Comparison of ENCODE assay signal across 12 cellular contexts in the genomic region with DNA sequence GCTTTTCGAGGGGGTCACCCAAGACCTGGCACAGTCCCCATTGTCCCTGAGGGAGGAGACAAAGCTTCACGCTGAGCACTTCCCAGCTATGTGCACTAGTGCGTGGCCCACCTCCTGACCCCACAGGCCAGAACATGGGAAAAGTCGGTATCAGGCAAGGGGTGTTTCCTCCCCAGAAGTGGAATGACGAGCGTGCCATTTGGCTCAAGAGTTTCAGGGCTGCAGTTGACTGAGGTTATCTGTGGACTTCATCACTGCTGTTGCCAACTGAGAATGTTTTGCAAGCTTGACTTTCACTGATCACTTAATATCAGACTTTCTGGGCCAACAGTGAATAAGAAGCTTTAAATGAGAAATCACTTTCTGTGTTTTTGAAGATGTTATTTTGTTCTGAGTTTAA.
"Had no signal": no experiment of that assay in that cellular context is flagged by ENCODE, and none has a peak within 500 bp of the region (broad histone marks: within the 10 kb centered on the region; RNA-seq: fewer than 3 reads in every experiment).

No MANE protein-coding gene starts in this region.

- H3K36me3 ChIP-seq: ascending aorta had no signal

- DNase-seq: activated CD8-positive, alpha-beta memory T cell treated with anti-CD3 and anti-CD28 coated beads, Interleukin-2, amount 50 U/mL, for 4 hours; activated CD8-positive, alpha-beta T cell treated with anti-CD3 and anti-CD28 coated beads for 36 hours; activated naive CD4-positive, alpha-beta T cell treated with Interleukin-2 at 50 U/mL for 16 hours; activated naive CD8-positive, alpha-beta T cell treated with anti-CD3 and anti-CD28 coated beads, Interleukin-2, amount 50 U/mL, for 24 hours; mammary epithelial cell; SIG-M5; stimulated activated CD4-positive, alpha-beta T cell treated with anti-CD3 and anti-CD28 coated beads, Interleukin-2, amount 100 ng/mL, for 24 hours; stimulated activated naive B cell treated with anti-CD40 and anti-IgM and Interleukin-4, amounts not matched to agents 10 μg/mL and 1 μg/mL and 100 μg/mL, for 72 hours; T-helper 17 cell; trophoblast cell had no signal

- H3K36me3 Mint-ChIP-seq: stimulated activated naive B cell treated with anti-CD40 and anti-IgM and Interleukin-4, amounts not matched to agents 10 μg/mL and 1 μg/mL and 100 μg/mL, for 72 hours had no signal

- H3K27ac Mint-ChIP-seq: activated CD8-positive, alpha-beta T cell treated with anti-CD3 and anti-CD28 coated beads for 36 hours; activated naive CD8-positive, alpha-beta T cell treated with anti-CD3 and anti-CD28 coated beads, Interleukin-2, amount 50 U/mL, for 24 hours; nephron; stimulated activated naive B cell treated with anti-CD40 and anti-IgM and Interleukin-4, amounts not matched to agents 10 μg/mL and 1 μg/mL and 100 μg/mL, for 72 hours had no signal

- H3K4me3 ChIP-seq: ascending aorta had no signal

- H3K9me3 ChIP-seq: ascending aorta had no signal

- H3K9me3 Mint-ChIP-seq: nephron had no signal

- H3K27me3 ChIP-seq: ascending aorta had no signal

- H3K27ac ChIP-seq: ascending aorta had no signal

- H3K4me1 ChIP-seq: ascending aorta had no signal

- ATAC-seq: activated CD8-positive, alpha-beta T cell treated with anti-CD3 and anti-CD28 coated beads for 36 hours; activated naive CD8-positive, alpha-beta T cell treated with anti-CD3 and anti-CD28 coated beads, Interleukin-2, amount 50 U/mL, for 24 hours; stimulated activated naive B cell treated with anti-CD40 and anti-IgM and Interleukin-4, amounts not matched to agents 10 μg/mL and 1 μg/mL and 100 μg/mL, for 72 hours; T-helper 17 cell had no signal

- H3K4me3 Mint-ChIP-seq: activated CD8-positive, alpha-beta T cell treated with anti-CD3 and anti-CD28 coated beads for 36 hours; activated naive CD8-positive, alpha-beta T cell treated with anti-CD3 and anti-CD28 coated beads, Interleukin-2, amount 50 U/mL, for 24 hours; nephron; stimulated activated naive B cell treated with anti-CD40 and anti-IgM and Interleukin-4, amounts not matched to agents 10 μg/mL and 1 μg/mL and 100 μg/mL, for 72 hours; T-helper 17 cell had no signal
